ENCODE assay signal across 19 cellular contexts in genomic region chr5:139012170-139012569, GRCh38.
DNase-seq lines count a peak whose midpoint lies in the region; ATAC-seq, FAIRE-seq and TF ChIP-seq lines count a peak whose summit lies in the region.
"Had no signal": no experiment of that assay in that cellular context is flagged by ENCODE, and none has a peak within 500 bp of the region (broad histone marks: within the 10 kb centered on the region; RNA-seq: fewer than 3 reads in every experiment).

No MANE protein-coding gene starts in this region.

- 0 out of 2 replicates have a peak, but pooled peaks cover 6% of the 10 kb centered on the region for H3F3A ChIP-seq in GM23248 (ENCODE audit: insufficient read depth)

- in situ Hi-C loops in GM23248 (cut with MboI), result no loop called here

- H2AFZ ChIP-seq in GM23248, result no peak overlapping the region
- H2AFZ ChIP-seq: PC-9 had no signal

- H3K27me3 ChIP-seq in breast epithelium (no peaks in the 10 kb centered on the region), mesendoderm (ENCODE audit: insufficient read depth, low read length, poor library complexity) (no peaks in the 10 kb centered on the region), GM23248 (replicated peaks; ENCODE audit: insufficient read depth) (no peaks in the 10 kb centered on the region)
- H3K27me3 ChIP-seq: MG63 had no signal

- H3K27ac Mint-ChIP-seq in MCF 10A (ENCODE audit: low read depth, unreplicated experiment), result no peak overlapping the region
- H3K27ac Mint-ChIP-seq in WTC11, result no peak overlapping the region
- H3K27ac Mint-ChIP-seq in progenitor cell of endocrine pancreas, result peak overlapping the region; percentile 97
- H3K27ac Mint-ChIP-seq: B cell had no signal

- no peak overlapping the region for H3K4me2 ChIP-seq in mesendoderm (ENCODE audit: low read length)
- H3K4me2 ChIP-seq in GM23248 (ENCODE audit: unreplicated experiment), result no peak overlapping the region
- H3K4me2 ChIP-seq: KMS-11 had no signal

- H4K5ac ChIP-seq in mesendoderm (ENCODE audit: low read length), result no peak overlapping the region

- H3K4me1 ChIP-seq in breast epithelium (no peaks in the 10 kb centered on the region), mesendoderm (ENCODE audit: control insufficient read depth, low read depth, low read length) (peaks cover 2% of the 10 kb centered on the region), GM23248 (ENCODE audit: insufficient read depth) (peaks cover 12% of the 10 kb centered on the region)

- no peak overlapping the region for H3K9ac ChIP-seq in mesendoderm (ENCODE audit: low read length)
- H3K9ac ChIP-seq in GM23248, result no peak overlapping the region
- H3K9ac ChIP-seq: KMS-11 had no signal

- no CpG with 5 or more reads among the region's 4 CpGs for WGBS in mesendoderm (ENCODE audit: extremely low coverage, insufficient coverage, low lambda C conversion rate)
- 89 to 94% methylated on average over 4 of the region's 4 CpGs for WGBS in GM23248 (ENCODE audit: low coverage in 1 of 2, low lambda C conversion rate in 2 of 2, missing lambda C conversion rate in 2 of 2), 2 experiments

- H3K4me1 Mint-ChIP-seq in MCF 10A (ENCODE audit: insufficient read depth, unreplicated experiment) (peaks cover 22% of the 10 kb centered on the region), WTC11 (peaks cover 7% of the 10 kb centered on the region), progenitor cell of endocrine pancreas (ENCODE audit: low read depth) (peaks cover 1% of the 10 kb centered on the region)
- H3K4me1 Mint-ChIP-seq: B cell had no signal

- H4K20me1 ChIP-seq in GM23248 (ENCODE audit: insufficient read depth), result no peaks in the 10 kb centered on the region

- H3K27me3 Mint-ChIP-seq in MCF 10A (ENCODE audit: insufficient read depth, unreplicated experiment), result no peaks in the 10 kb centered on the region
- H3K27me3 Mint-ChIP-seq in WTC11 (ENCODE audit: low read depth), result no peaks in the 10 kb centered on the region; the same call in 1 of the 2 replicates
- H3K27me3 Mint-ChIP-seq in progenitor cell of endocrine pancreas, result no peaks in the 10 kb centered on the region
- H3K27me3 Mint-ChIP-seq: B cell; CD4-positive, alpha-beta memory T cell had no signal

- DNase-seq in MCF 10A (ENCODE audit: unreplicated experiment), result no peak
- DNase-seq in breast epithelium (ENCODE audit: low spot score in 2 of 2), result no peak
- peak; percentile 24 for DNase-seq in WTC11 (ENCODE audit: low spot score)
- peak; percentile 34 for DNase-seq in mesendoderm
- DNase-seq in progenitor cell of endocrine pancreas (ENCODE audit: low spot score, unreplicated experiment), result no peak
- no peak for DNase-seq in GM23248
- DNase-seq in AG20443 (ENCODE audit: low spot score), result no peak
- DNase-seq in GM19239 (ENCODE audit: insufficient read length, low spot score), result no peak
- DNase-seq: ACHN; CD4-positive, alpha-beta memory T cell; MG63; NCI-H1105; NCI-H1694 treated with DMSO at 0.1 percent for 48 hours; NCI-H446 treated with DMSO at 0.1 percent for 48 hours; NCI-H748 treated with DMSO at 0.1 percent for 48 hours; PC-9 had no signal

- no peaks in the 10 kb centered on the region for H3K9me3 Mint-ChIP-seq in MCF 10A (ENCODE audit: unreplicated experiment)
- no peaks in the 10 kb centered on the region for H3K9me3 Mint-ChIP-seq in WTC11
- peaks cover 2% of the 10 kb centered on the region for H3K9me3 Mint-ChIP-seq in progenitor cell of endocrine pancreas (ENCODE audit: low read depth)

- no peak overlapping the region for H2AK5ac ChIP-seq in mesendoderm (ENCODE audit: low read length)

- BruUV-seq in MCF 10A (replicated peaks; lab: Mats Ljungman, UMichigan), result no TSS peak

- TF ChIP-seq CTCF in MCF 10A (IDR thresholded peaks at IDR 0.05; ENCODE audit: unreplicated experiment) (no peak), breast epithelium (IDR thresholded peaks at IDR 0.05) (no peak), WTC11 (IDR thresholded peaks at IDR 0.05) (no peak), progenitor cell of endocrine pancreas (IDR thresholded peaks at IDR 0.05; ENCODE audit: unreplicated experiment) (no peak)

- CTCF ChIA-PET in MCF 10A (lab: Yijun Ruan, JAX), result interaction anchor here (0.5 to 1.5 kb wide), 4 partner anchors 11 to 370 kb away, joined by 3 to 5 read pairs (median 3); no protein-coding TSS in a partner anchor
- CTCF ChIA-PET in WTC11 (lab: Charles Lee), result interaction anchor here (1.1 kb wide), 1 partner anchor 222 kb away, joined by 3 read pairs; no protein-coding TSS in a partner anchor

- POLR2A ChIA-PET in MCF 10A (lab: Yijun Ruan, JAX) (interaction anchor here (0.5 to 2.2 kb wide), 6 partner anchors 9 to 862 kb away, joined by 3 to 10 read pairs (median 4); partner anchors contain the start of gene SIL1), WTC11 (lab: Charles Lee) (no interaction called here)

- H3K79me1 ChIP-seq in mesendoderm (ENCODE audit: low read length), result no peaks in the 10 kb centered on the region

- H3K23ac ChIP-seq in mesendoderm (ENCODE audit: low read length), result no peak overlapping the region

- intact Hi-C loops in MCF 10A (cut with micrococcal nuclease) (no loop called here), breast epithelium (cut with DNase I; ENCODE audit: low total_unique reads) (no loop called here)

- H3K56ac ChIP-seq in mesendoderm (ENCODE audit: low read length), result no peak overlapping the region

- no peak overlapping the region for H3K18ac ChIP-seq in mesendoderm (ENCODE audit: low read length)

- H3K27ac ChIP-seq in breast epithelium (no peak overlapping the region), mesendoderm (ENCODE audit: low read depth, low read length) (no peak overlapping the region), GM23248 (no peak overlapping the region)
- H3K27ac ChIP-seq: KMS-11, PC-9 had no signal

- no peak overlapping the region for H2BK5ac ChIP-seq in mesendoderm (ENCODE audit: low read length)

- no peak for FAIRE-seq in GM19239 (lab: Jason Lieb, UNC)
- FAIRE-seq: H54 had no signal

- no peak overlapping the region for H2BK15ac ChIP-seq in mesendoderm (replicated peaks; ENCODE audit: low read depth)

- no peak for TF ChIP-seq POLR2A in breast epithelium (IDR thresholded peaks at IDR 0.05)

- peak; percentile 34; the same call in 1 of the 2 replicates for ATAC-seq in WTC11

- H3K79me2 ChIP-seq in mesendoderm (ENCODE audit: control insufficient read depth, insufficient read depth, low read length) (no peaks in the 10 kb centered on the region), GM23248 (ENCODE audit: insufficient read depth) (no peaks in the 10 kb centered on the region)

- H3K36me3 Mint-ChIP-seq in MCF 10A (ENCODE audit: insufficient read depth, unreplicated experiment) (peaks cover 17% of the 10 kb centered on the region), WTC11 (no peaks in the 10 kb centered on the region), progenitor cell of endocrine pancreas (ENCODE audit: insufficient read depth) (peaks cover 6% of the 10 kb centered on the region)

- H3K36me3 ChIP-seq in breast epithelium (no peaks in the 10 kb centered on the region), mesendoderm (ENCODE audit: control insufficient read depth, insufficient read depth, low read length) (no peaks in the 10 kb centered on the region), GM23248 (ENCODE audit: low read depth) (no peaks in the 10 kb centered on the region)

- peak overlapping the region; percentile 85 for H2BK120ac ChIP-seq in mesendoderm (ENCODE audit: low read depth, low read length)

- H3K4ac ChIP-seq in mesendoderm (ENCODE audit: low read depth, low read length), result no peak overlapping the region

- H3K4me3 Mint-ChIP-seq in MCF 10A (ENCODE audit: unreplicated experiment) (peak overlapping the region; percentile 73), WTC11 (peak overlapping the region; percentile 83), progenitor cell of endocrine pancreas (ENCODE audit: low read depth) (peak overlapping the region; percentile 81)

- no peaks in the 10 kb centered on the region for H3K9me2 ChIP-seq in GM23248 (ENCODE audit: insufficient read depth)

- H3K4me3 ChIP-seq in breast epithelium, result no peak overlapping the region
- no peak overlapping the region for H3K4me3 ChIP-seq in mesendoderm (ENCODE audit: low read length)
- H3K4me3 ChIP-seq in GM23248, result no peak overlapping the region
- H3K4me3 ChIP-seq: MG63 had no signal

- H3K9me3 ChIP-seq in breast epithelium, result no peaks in the 10 kb centered on the region
- no peaks in the 10 kb centered on the region for H3K9me3 ChIP-seq in GM23248 (ENCODE audit: low read depth)
- H3K9me3 ChIP-seq: MG63 had no signal

- H4K8ac ChIP-seq in mesendoderm (ENCODE audit: low read depth, low read length), result no peak overlapping the region

TF ChIP-seq in WTC11, 78 proteins besides CTCF, POLR2A, EP300 and RAD21:
- TF ChIP-seq FOXP4 (CRISPR knock-in tag; IDR thresholded peaks at IDR 0.05), result no peak
- TF ChIP-seq RORB (CRISPR knock-in tag; IDR thresholded peaks at IDR 0.05), result no peak
- TF ChIP-seq ZNF317 (CRISPR knock-in tag; IDR thresholded peaks at IDR 0.05; ENCODE audit: borderline replicate concordance, low read depth), result no peak
- TF ChIP-seq MXD4 (CRISPR knock-in tag; IDR thresholded peaks at IDR 0.05; ENCODE audit: borderline replicate concordance), result no peak
- TF ChIP-seq SOX15 (CRISPR knock-in tag; IDR thresholded peaks at IDR 0.05), result no peak

Comparison
In these comparisons a context has a peak if more than half of its experiments do, and no peak if none do; other contexts are left out.
1. DNase-seq: peak in WTC11 (single experiment) and mesendoderm (single experiment); none in MCF 10A (single experiment), breast epithelium (0 of 2), progenitor cell of endocrine pancreas (single experiment), GM23248 (single experiment), AG20443 (single experiment) and GM19239 (single experiment).
2. Peak in every context shown above with its lines, with median percentiles within 50 percentile points of each other: H3K4me3 Mint-ChIP-seq.